1 cellular context compared by ENCODE assay signal in the genomic region with DNA sequence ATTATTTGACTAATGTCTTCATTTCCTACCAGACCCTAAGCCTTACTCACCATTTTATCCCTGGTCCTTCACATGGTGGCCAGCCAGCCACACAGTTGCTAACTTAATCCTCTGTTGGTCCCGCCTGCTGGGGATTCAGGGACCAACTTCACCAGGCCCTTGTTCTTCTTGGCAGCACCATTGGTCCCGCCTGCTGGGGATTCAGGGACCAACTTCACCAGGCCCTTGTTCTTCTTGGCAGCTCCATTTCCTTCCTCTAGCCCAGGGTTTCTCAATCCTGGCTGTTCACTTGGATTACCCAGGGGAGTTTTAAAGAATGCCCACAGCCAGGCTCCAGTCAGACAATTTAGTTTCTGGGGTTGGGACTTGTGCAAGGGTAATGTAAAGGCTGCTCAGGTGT.
TF ChIP-seq lines count a peak whose summit lies in the region.

No MANE protein-coding gene starts in this region.

TF ChIP-seq in H1, 55 proteins besides CTCF, POLR2A, EP300 and RAD21 (continued from another document):
- TF ChIP-seq KDM4A (IDR thresholded peaks at IDR 0.05; ENCODE audit: low read depth, low read length, severe bottlenecking) (no peak), SIN3A (conservative IDR thresholded peaks at IDR 0.05 in 1 of 2, IDR thresholded peaks at IDR 0.05 in 1 of 2; ENCODE audit: low read depth in 1 of 2, low read length in 2 of 2) (no peak), GTF2F1 (IDR thresholded peaks at IDR 0.05; ENCODE audit: borderline replicate concordance, low read depth, low read length) (no peak), SUZ12 (IDR thresholded peaks at IDR 0.05; ENCODE audit: low read length) (no peak), BRCA1 (IDR thresholded peaks at IDR 0.05; ENCODE audit: low read depth, low read length) (no peak), FOSL1 (IDR thresholded peaks at IDR 0.05; ENCODE audit: insufficient read depth, low read depth, low read length) (no peak)
